ENCODE assay signal across 8 cellular contexts in the genomic region with DNA sequence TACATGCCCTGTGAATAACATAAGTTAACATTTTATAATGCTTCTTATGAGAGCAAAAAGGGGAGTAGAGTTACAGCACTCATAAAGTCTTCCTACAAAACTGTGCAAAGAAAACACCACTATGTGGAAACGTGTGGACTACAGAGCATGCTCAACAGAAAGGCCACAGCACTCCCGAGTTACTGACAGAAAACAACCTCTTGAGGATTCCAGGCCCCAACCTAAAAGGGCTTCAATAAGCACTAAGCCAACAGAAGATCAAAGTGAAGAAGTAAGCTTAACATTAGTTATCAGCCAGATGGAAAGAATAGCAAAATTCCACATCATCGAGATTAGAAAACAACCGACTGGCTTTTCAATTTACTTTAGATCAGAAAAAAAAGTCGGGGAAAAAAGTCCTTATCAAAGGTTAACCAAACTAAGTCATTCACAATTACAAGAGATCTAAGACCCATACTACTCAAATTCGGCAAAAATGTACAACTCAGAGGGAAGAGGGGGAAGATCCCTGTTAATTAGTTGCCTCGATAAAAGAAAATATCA. TPM values are rescaled to one million over a fixed set of nuclear protein-coding genes. Genes with fewer than 3 reads are reported as not detected.
DNase-seq lines count a peak whose midpoint lies in the region; ATAC-seq, FAIRE-seq and TF ChIP-seq lines count a peak whose summit lies in the region.

No MANE protein-coding gene starts in this region.

- no peak overlapping the region for H4K5ac ChIP-seq in H1 (ENCODE audit: insufficient read length, low read depth, low read length)

- TF ChIP-seq POLR2A in H1 (IDR thresholded peaks at IDR 0.05; ENCODE audit: control extremely low read depth in 1 of 2, low read depth in 2 of 2, low read length in 2 of 2): no peak

- H3K27ac ChIP-seq in H1 (ENCODE audit: low read depth, low read length): no peak overlapping the region

- peak overlapping the region; percentile 96 for H3K4me3 Mint-ChIP-seq in activated naive CD4-positive, alpha-beta T cell treated with anti-CD3 and anti-CD28 coated beads, Interleukin-2, amount 50 U/mL, for 24 hours
- peak overlapping the region; percentile 94 for H3K4me3 Mint-ChIP-seq in natural killer cell treated with Interleukin-12 subunit alpha and Interleukin-12 subunit beta and Interleukin-15 and Interleukin-18, amount 100 ng/mL, for 72 hours

- TF ChIP-seq EP300 in H1 (IDR thresholded peaks at IDR 0.05; ENCODE audit: borderline replicate concordance in 1 of 2, low read depth in 2 of 2, low read length in 2 of 2): no peak

- H3K23ac ChIP-seq in H1 (ENCODE audit: insufficient read length): no peak overlapping the region

- CTCF ChIA-PET in H1 (lab: Charles Lee; ENCODE audit: partially characterized antibody): interaction anchor here (0.6 to 3.3 kb wide), 9 partner anchors 10 to 218 kb away, joined by 3 to 13 read pairs (median 3); no protein-coding TSS in a partner anchor

- ATAC-seq in natural killer cell treated with Interleukin-12 subunit alpha and Interleukin-12 subunit beta and Interleukin-15 and Interleukin-18, amount 100 ng/mL, for 72 hours: no peak
- ATAC-seq in GM21360 (IDR thresholded peaks at IDR 0.05; ENCODE audit: unreplicated experiment) (no peak), HG02870 (IDR thresholded peaks at IDR 0.05; ENCODE audit: unreplicated experiment) (no peak)

- H2BK20ac ChIP-seq in H1 (ENCODE audit: low read length): no peak overlapping the region

- peak overlapping the region; percentile 81 to 93 for H3K4me2 ChIP-seq in H1 (ENCODE audit: insufficient read depth in 1 of 2, low read depth in 2 of 2, low read length in 2 of 2)

- peaks cover 3 to 13% (median 6%) of the 10 kb centered on the region in 4 experiments; a peak in 6 of 7 replicates for H3K4me1 ChIP-seq in H1 (replicated peaks in 1 of 4; ENCODE audit: control insufficient read depth in 3 of 4, insufficient read depth in 4 of 4, low read length in 3 of 4)

- peaks cover 12 to 58% of the 10 kb centered on the region in 2 experiments; a peak in 3 of 4 replicates for H3K79me2 ChIP-seq in H1 (ENCODE audit: control insufficient read depth in 1 of 2, insufficient read depth in 2 of 2, low read length in 2 of 2)

- no peak overlapping the region for H3K56ac ChIP-seq in H1 (replicated peaks; ENCODE audit: insufficient read length, low read depth, low read length)

- TF ChIP-seq RAD21 in H1 (IDR thresholded peaks at IDR 0.05 in 1 of 2, conservative IDR thresholded peaks at IDR 0.05 in 1 of 2; ENCODE audit: low read depth in 2 of 2, low read length in 2 of 2): no peak

- H2BK120ac ChIP-seq in H1 (replicated peaks; ENCODE audit: low read depth, low read length): no peak overlapping the region

- peaks cover 4% of the 10 kb centered on the region in 2 experiments for H4K20me1 ChIP-seq in H1 (replicated peaks in 1 of 2; ENCODE audit: control insufficient read depth in 1 of 2, insufficient read depth in 2 of 2, low read length in 2 of 2)

- POLR2A ChIA-PET in H1 (lab: Charles Lee; ENCODE audit: partially characterized antibody): interaction anchor here (0.7 to 4.3 kb wide), 7 partner anchors 9 to 51 kb away, joined by 3 to 21 read pairs (median 4); no protein-coding TSS in a partner anchor

- no peak overlapping the region for H2BK5ac ChIP-seq in H1 (ENCODE audit: low read depth, low read length)

- no peak overlapping the region for H3K14ac ChIP-seq in H1 (ENCODE audit: insufficient read length)

- no peak overlapping the region for H2BK12ac ChIP-seq in H1 (ENCODE audit: low read depth, low read length)

- H4K8ac ChIP-seq in H1 (ENCODE audit: extremely low read depth, insufficient read depth, low read length): no peak overlapping the region

- peaks cover 71% of the 10 kb centered on the region for H3K4me1 Mint-ChIP-seq in activated naive CD4-positive, alpha-beta T cell treated with anti-CD3 and anti-CD28 coated beads, Interleukin-2, amount 50 U/mL, for 24 hours
- peaks cover 51 to 56% of the 10 kb centered on the region in 2 donors for H3K4me1 Mint-ChIP-seq in natural killer cell treated with Interleukin-12 subunit alpha and Interleukin-12 subunit beta and Interleukin-15 and Interleukin-18, amount 100 ng/mL, for 72 hours (ENCODE audit: low read depth in 2 of 2)

- H3K9ac ChIP-seq in H1 (replicated peaks in 1 of 4; ENCODE audit: extremely low read depth in 1 of 4, low read depth in 3 of 4, low read length in 3 of 4): peak overlapping the region in 3 of 4 experiments; percentile 62 to 95 (median 65); a peak in 5 of 7 replicates

- no peak overlapping the region for H2AFZ ChIP-seq in H1 (ENCODE audit: low read length)

- no peaks in the 10 kb centered on the region for H3K9me3 Mint-ChIP-seq in activated naive CD4-positive, alpha-beta T cell treated with anti-CD3 and anti-CD28 coated beads, Interleukin-2, amount 50 U/mL, for 24 hours
- no peaks in the 10 kb centered on the region for H3K9me3 Mint-ChIP-seq in natural killer cell treated with Interleukin-12 subunit alpha and Interleukin-12 subunit beta and Interleukin-15 and Interleukin-18, amount 100 ng/mL, for 72 hours

- peaks cover 5% of the 10 kb centered on the region for H3K23me2 ChIP-seq in H1 (ENCODE audit: low read depth, low read length)

- no peak overlapping the region for H4K91ac ChIP-seq in H1 (replicated peaks; ENCODE audit: insufficient read length, low read length)

- TF ChIP-seq CTCF in H1 (IDR thresholded peaks at IDR 0.05; ENCODE audit: control extremely low read depth in 1 of 3, insufficient read depth in 1 of 3, low read depth in 1 of 3, low read length in 3 of 3): no peak

- FAIRE-seq in H1 (lab: Jason Lieb, UNC) (no peak), frontal cortex (lab: Jason Lieb, UNC) (no peak)

- H3K9me3 ChIP-seq in H1 (ENCODE audit: insufficient read depth in 2 of 2, low read depth in 1 of 2, low read length in 1 of 2): no peaks in the 10 kb centered on the region

- DNase-seq in activated naive CD4-positive, alpha-beta T cell (lab: John Stamatoyannopoulos, UW): no peak
- peak; percentile 37 for DNase-seq in RPMI8226
- no peak for DNase-seq in H1 (ENCODE audit: low read depth in 1 of 2, low spot score in 2 of 2)
- no peak for DNase-seq in natural killer cell treated with Interleukin-12 subunit alpha and Interleukin-12 subunit beta and Interleukin-15 and Interleukin-18, amount 100 ng/mL, for 72 hours (ENCODE audit: low spot score)
- DNase-seq in frontal cortex (ENCODE audit: low spot score in 2 of 2): no peak

- H3K4ac ChIP-seq in H1 (replicated peaks; ENCODE audit: insufficient read length, low read depth, low read length): no peak overlapping the region

- H3K27me3 ChIP-seq in H1 (replicated peaks in 1 of 4; ENCODE audit: control insufficient read depth in 3 of 4, extremely low read depth in 1 of 4, insufficient read depth in 3 of 4, low read length in 3 of 4): no peaks in the 10 kb centered on the region

- no peaks in the 10 kb centered on the region for H3K27me3 Mint-ChIP-seq in activated naive CD4-positive, alpha-beta T cell treated with anti-CD3 and anti-CD28 coated beads, Interleukin-2, amount 50 U/mL, for 24 hours
- H3K27me3 Mint-ChIP-seq in natural killer cell treated with Interleukin-12 subunit alpha and Interleukin-12 subunit beta and Interleukin-15 and Interleukin-18, amount 100 ng/mL, for 72 hours: no peaks in the 10 kb centered on the region

- H3K36me3 Mint-ChIP-seq in activated naive CD4-positive, alpha-beta T cell treated with anti-CD3 and anti-CD28 coated beads, Interleukin-2, amount 50 U/mL, for 24 hours: peaks cover 2% of the 10 kb centered on the region
- peaks cover 12% of the 10 kb centered on the region for H3K36me3 Mint-ChIP-seq in natural killer cell treated with Interleukin-12 subunit alpha and Interleukin-12 subunit beta and Interleukin-15 and Interleukin-18, amount 100 ng/mL, for 72 hours

- H3K4me3 ChIP-seq in H1 (ENCODE audit: extremely low read depth in 1 of 4, insufficient read depth in 2 of 4, low read depth in 3 of 4, low read length in 4 of 4): peak overlapping the region; percentile 81 to 99 (median 89)

- H2AK5ac ChIP-seq in H1 (ENCODE audit: low read depth, low read length): no peak overlapping the region; the same call in 1 of the 2 replicates

- WGBS in H1 (ENCODE audit: extremely low coverage in 1 of 2, insufficient coverage in 1 of 2, insufficient read length in 1 of 2, insufficient replicate concordance in 2 of 2, low coverage in 1 of 2, low lambda C conversion rate in 2 of 2, missing lambda C conversion rate in 1 of 2), 2 experiments: 39% methylated on average over 7 of the region's 7 CpGs; no CpG with 5 or more reads in 1 of the 2 experiments

- H3K27ac Mint-ChIP-seq in activated naive CD4-positive, alpha-beta T cell treated with anti-CD3 and anti-CD28 coated beads, Interleukin-2, amount 50 U/mL, for 24 hours: peak overlapping the region; percentile 98
- H3K27ac Mint-ChIP-seq in natural killer cell treated with Interleukin-12 subunit alpha and Interleukin-12 subunit beta and Interleukin-15 and Interleukin-18, amount 100 ng/mL, for 72 hours: peak overlapping the region; percentile 90 to 94

- H2BK15ac ChIP-seq in H1 (ENCODE audit: low read length): no peak overlapping the region

- no peak overlapping the region for H3K18ac ChIP-seq in H1 (ENCODE audit: extremely low read depth, low read length)

- H3K79me1 ChIP-seq in H1 (ENCODE audit: low read depth, low read length): no peaks in the 10 kb centered on the region

- H3K36me3 ChIP-seq in H1 (ENCODE audit: control insufficient read depth in 2 of 4, insufficient read depth in 4 of 4, low read length in 3 of 4): no peaks in the 10 kb centered on the region

TF ChIP-seq in H1, 55 proteins besides CTCF, POLR2A, EP300 and RAD21:
- 0 out of 2 replicates have a peak, but pooled peaks have one; percentile 5 for TF ChIP-seq SP1 (IDR thresholded peaks at IDR 0.05; ENCODE audit: low read depth, low read length)
- TF ChIP-seq SRF (IDR thresholded peaks at IDR 0.05; ENCODE audit: low read depth, low read length): no peak
- TF ChIP-seq ASH2L (IDR thresholded peaks at IDR 0.05; ENCODE audit: low read length): peak; percentile 9
- no peak for TF ChIP-seq SP2 (IDR thresholded peaks at IDR 0.05; ENCODE audit: low read length)

RNA-seq across cellular contexts. Expression of gene KBTBD2, which starts 1.5 kb away (rescaled TPM):
- 23.4 and 25.7 TPM in 2 replicates for total RNA-seq in H1 (2021; fragmentation: NEBNext Ultra II Directional; extraction: Animal tissue kit (Norgen Biotek cat#: 25700))
- polyA plus RNA-seq in H1 (2011; rRNA removed): 7.4 and 13.1 TPM in 2 replicates
- polyA plus RNA-seq in H1 (2011; cell fraction: cytosol; rRNA removed): 11.2 TPM
- polyA plus RNA-seq in H1 (2011; cell fraction: nucleus; rRNA removed): 7.3 TPM
- polyA plus RNA-seq in H1 (2012, experiment 1 of 2): 14.4 to 25.4 TPM (median 18.4 TPM) in 4 replicates
- 2.8 TPM for polyA plus RNA-seq in H1 (2012, experiment 2 of 2)
- 11.5 TPM for polyA plus RNA-seq in H1 (2013, experiment 1 of 2)
- polyA plus RNA-seq in H1 (2013, experiment 2 of 2): 11.6 TPM
- polyA minus RNA-seq in H1 (2011; rRNA and poly(A)+ RNA removed): 17.3 and 28.9 TPM in 2 replicates
- 13.6 TPM for polyA minus RNA-seq in H1 (2011; cell fraction: cytosol; rRNA and poly(A)+ RNA removed)
- polyA minus RNA-seq in H1 (2011; cell fraction: nucleus; rRNA and poly(A)+ RNA removed): 19.3 TPM
- total RNA-seq in natural killer cell treated with Interleukin-12 subunit alpha and Interleukin-12 subunit beta and Interleukin-15 and Interleukin-18, amount 100 ng/mL, for 72 hours: 10 to 100 TPM; 36.3 to 38.8 TPM
- total RNA-seq in frontal cortex: 117 TPM
